Comparison of ENCODE assay signal across 15 cellular contexts in genomic region chrX:120463241-120463640, GRCh38. TPM values are rescaled to one million over a fixed set of nuclear protein-coding genes. Genes with fewer than 3 reads are reported as not detected.
DNase-seq lines count a peak whose midpoint lies in the region; ATAC-seq and TF ChIP-seq lines count a peak whose summit lies in the region.
"Had no signal": no experiment of that assay in that cellular context is flagged by ENCODE, and none has a peak within 500 bp of the region (broad histone marks: within the 10 kb centered on the region; RNA-seq: fewer than 3 reads in every experiment).

No MANE protein-coding gene starts in this region.

- H3K9me3 ChIP-seq in HEK293 (ENCODE audit: control insufficient read depth, insufficient read depth, low read depth, low read length) (no peaks in the 10 kb centered on the region), SK-N-MC (ENCODE audit: low read depth, low read length) (no peaks in the 10 kb centered on the region)
- H3K9me3 ChIP-seq: BLaER1 had no signal

- no peak overlapping the region for H3K27ac ChIP-seq in HEK293 (ENCODE audit: extremely low read depth, low read depth, low read length)
- H3K27ac ChIP-seq in SK-N-MC: no peak overlapping the region
- H3K27ac ChIP-seq: BLaER1 had no signal

- DNase-seq in CD1c-positive myeloid dendritic cell (ENCODE audit: extremely low spot score) (peak; percentile 11), SK-N-MC (ENCODE audit: low read depth, low spot score) (peak; percentile 65), fibroblast of the aortic adventitia (ENCODE audit: low read depth) (peak; percentile 75), DMS53 treated with DMSO at 0.1 percent for 48 hours (lab: John Stamatoyannopoulos, UW; ENCODE audit: unreplicated experiment) (no peak), NCI-H2029 (lab: John Stamatoyannopoulos, UW) (no peak), NOMO-1 treated with dmso at 0.1 percent for 144 hours (lab: John Stamatoyannopoulos, UW; ENCODE audit: unreplicated experiment) (no peak)
- DNase-seq: activated naive CD4-positive, alpha-beta T cell; foreskin melanocyte; natural killer cell; NCI-H2171; RPMI8226; T-helper 9 cell had no signal

- TF ChIP-seq CTCF in HEK293 (tag by site-specific recombination; IDR thresholded peaks at IDR 0.05): no peak
- TF ChIP-seq CTCF in fibroblast of the aortic adventitia (IDR thresholded peaks at IDR 0.05; ENCODE audit: insufficient read depth, low read length): no peak

- H3K4me1 ChIP-seq in HEK293 (ENCODE audit: control insufficient read depth, insufficient read depth, low read length): peaks cover 21% of the 10 kb centered on the region

- ATAC-seq in GM18511 (IDR thresholded peaks at IDR 0.05; ENCODE audit: unreplicated experiment): no peak
- ATAC-seq: natural killer cell had no signal

- H3K4me3 ChIP-seq in HEK293 (ENCODE audit: low read depth, low read length) (no peak overlapping the region), SK-N-MC (no peak overlapping the region), fibroblast of the aortic adventitia (ENCODE audit: low read depth, low read length) (no peak overlapping the region)
- H3K4me3 ChIP-seq: BLaER1 had no signal

- CTCF ChIA-PET in HEK293 (lab: Yijun Ruan, JAX): interaction anchor here (0.7 to 3.7 kb wide), 5 partner anchors 12 to 338 kb away, joined by 3 to 28 read pairs (median 4); no protein-coding TSS in a partner anchor

- H3K9ac ChIP-seq in SK-N-MC (ENCODE audit: insufficient read length): no peak overlapping the region
- H3K9ac ChIP-seq: BLaER1 had no signal

- POLR2A ChIA-PET in HEK293 (lab: Yijun Ruan, JAX): interaction anchor here (0.7 kb wide), 1 partner anchor 200 kb away, joined by 3 read pairs; no protein-coding TSS in a partner anchor

- H3K36me3 ChIP-seq in HEK293 (ENCODE audit: control insufficient read depth in 2 of 2, insufficient read depth in 1 of 2, low read length in 2 of 2) (no peaks in the 10 kb centered on the region; a peak in 1 of 3 replicates), SK-N-MC (ENCODE audit: insufficient read depth, low read length) (no peaks in the 10 kb centered on the region)
- H3K36me3 ChIP-seq: BLaER1 had no signal

TF ChIP-seq in HEK293, 187 proteins besides CTCF, POLR2A, EP300 and RAD21:
- no peak for TF ChIP-seq ZNF777 (tag by site-specific recombination; IDR thresholded peaks at IDR 0.05; ENCODE audit: borderline replicate concordance)
- TF ChIP-seq KLF7 (tag by site-specific recombination; IDR thresholded peaks at IDR 0.05; ENCODE audit: borderline replicate concordance): no peak
- TF ChIP-seq ZNF292 (tag by site-specific recombination; IDR thresholded peaks at IDR 0.05; ENCODE audit: borderline replicate concordance, low read depth): no peak
- no peak for TF ChIP-seq ZBTB21 (tag by site-specific recombination; IDR thresholded peaks at IDR 0.05)
- TF ChIP-seq PRDM6 (tag by site-specific recombination; IDR thresholded peaks at IDR 0.05): peak; percentile 38; the same call in 1 of the 2 replicates

RNA-seq across cellular contexts. Expression of gene LAMP2, which starts 5.9 kb away (rescaled TPM):
- 46.8 and 247 TPM in 2 replicates for total RNA-seq in fibroblast of the aortic adventitia (ENCODE audit: low replicate concordance)

Comparison
In these comparisons a context has a peak if more than half of its experiments do, and no peak if none do; other contexts are left out.
1. DNase-seq: peak in CD1c-positive myeloid dendritic cell (single experiment), SK-N-MC (single experiment) and fibroblast of the aortic adventitia (single experiment); none in DMS53 treated with DMSO at 0.1 percent for 48 hours (single experiment), NCI-H2029 (single experiment) and NOMO-1 treated with dmso at 0.1 percent for 144 hours (single experiment).